ENCODE assay signal across 1 cellular context in genomic region chr1:9797049-9797448, GRCh38.
TF ChIP-seq lines count a peak whose summit lies in the region.

No MANE protein-coding gene starts in this region.

TF ChIP-seq in GM23338, 12 proteins besides CTCF, POLR2A, EP300 and RAD21 (continued from another document):
- TF ChIP-seq ZNF462 (CRISPR knock-in tag; IDR thresholded peaks at IDR 0.05) = no peak
- no peak for TF ChIP-seq JUNB (IDR thresholded peaks at IDR 0.05; ENCODE audit: unreplicated experiment)
- TF ChIP-seq ZNF331 (CRISPR knock-in tag; IDR thresholded peaks at IDR 0.05; ENCODE audit: low read depth) = no peak
- TF ChIP-seq STAT1 (IDR thresholded peaks at IDR 0.05; ENCODE audit: unreplicated experiment) = no peak
- TF ChIP-seq NANOG (IDR thresholded peaks at IDR 0.05; ENCODE audit: borderline replicate concordance) = no peak
- TF ChIP-seq ZNF114 (CRISPR knock-in tag; IDR thresholded peaks at IDR 0.05) = no peak
